9 cellular contexts compared by ENCODE assay signal in the genomic region with DNA sequence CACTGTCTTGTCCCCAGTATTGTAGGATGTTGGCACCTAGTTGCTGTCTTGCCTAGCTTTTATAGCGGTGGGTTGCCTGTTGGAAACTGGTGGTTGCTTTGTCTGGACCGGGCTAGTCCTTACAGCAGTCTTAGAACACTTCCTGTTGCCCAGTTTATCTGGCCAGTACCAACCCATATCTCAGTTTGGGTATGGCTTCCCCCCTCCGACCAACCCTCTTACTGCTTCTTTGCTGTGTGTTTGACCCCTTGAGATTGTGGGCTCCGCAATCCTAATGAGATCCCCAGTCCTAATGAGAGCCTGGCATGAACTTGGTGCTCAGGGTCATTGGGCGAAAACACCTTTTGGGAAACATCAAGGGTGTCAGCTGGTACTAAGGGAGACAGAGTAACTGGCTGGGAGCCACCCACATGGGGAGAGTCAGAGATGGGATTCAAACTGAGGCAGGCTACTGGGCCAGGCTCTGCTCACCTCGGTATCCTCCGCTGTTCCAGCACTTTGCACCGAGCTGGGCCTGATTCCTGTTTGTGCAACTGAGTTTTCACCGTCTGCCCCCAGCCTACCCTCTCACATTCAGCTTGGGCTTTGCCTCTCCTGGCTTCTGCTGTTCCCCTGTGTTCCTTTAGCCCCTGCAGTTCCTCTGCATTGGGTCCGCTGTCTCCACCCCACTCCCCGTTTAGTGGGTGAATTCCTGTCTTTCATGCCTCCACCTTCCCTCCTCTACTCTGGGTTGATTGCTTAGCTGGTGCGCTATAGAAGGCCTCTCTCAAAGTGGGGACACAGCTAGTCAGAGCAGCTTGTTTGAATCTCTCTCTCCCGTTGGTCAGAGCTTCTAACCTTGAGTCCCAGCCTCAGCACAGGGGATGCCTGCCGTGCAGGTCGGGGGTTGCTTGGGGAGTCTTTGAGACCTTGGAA. TPM values are rescaled to one million over a fixed set of nuclear protein-coding genes. Genes with fewer than 3 reads are reported as not detected.
DNase-seq lines count a peak whose midpoint lies in the region; ATAC-seq and TF ChIP-seq lines count a peak whose summit lies in the region.
"Had no signal": no experiment of that assay in that cellular context is flagged by ENCODE, and none has a peak within 500 bp of the region (broad histone marks: within the 10 kb centered on the region; RNA-seq: fewer than 3 reads in every experiment).

No MANE protein-coding gene starts in this region.

- H3K36me3 ChIP-seq in BLaER1 = peaks cover 9% of the 10 kb centered on the region; the same call in 1 of the 2 replicates
- no peaks in the 10 kb centered on the region for H3K36me3 ChIP-seq in effector memory CD4-positive, alpha-beta T cell (ENCODE audit: control insufficient read depth, insufficient read depth, low read length)

- H3K27me3 ChIP-seq in BLaER1 = no peaks in the 10 kb centered on the region
- no peaks in the 10 kb centered on the region for H3K27me3 ChIP-seq in effector memory CD4-positive, alpha-beta T cell (replicated peaks; ENCODE audit: control insufficient read depth, insufficient read depth, low read length, poor library complexity, severe bottlenecking)

- DNase-seq in effector memory CD4-positive, alpha-beta T cell = no peak
- DNase-seq in neural crest cell (ENCODE audit: low read depth, low spot score) (no peak), T1000 (lab: John Stamatoyannopoulos, UW) (no peak)
- DNase-seq: NCI-H2029 had no signal

- TF ChIP-seq CTCF in neural crest cell (conservative IDR thresholded peaks at IDR 0.05) = no peak

- H3K27ac Mint-ChIP-seq in IgD-negative memory B cell = peak overlapping the region; percentile 39 to 86 (median 80)
- no peak overlapping the region for H3K27ac Mint-ChIP-seq in neural crest cell (ENCODE audit: unreplicated experiment)

- H3K4me1 Mint-ChIP-seq in IgD-negative memory B cell (peaks cover 18 to 31% (median 26%) of the 10 kb centered on the region in 3 donors), neural crest cell (peaks cover 39% of the 10 kb centered on the region)

- peak overlapping the region; percentile 96 for H3K4me3 ChIP-seq in BLaER1
- H3K4me3 ChIP-seq in effector memory CD4-positive, alpha-beta T cell (ENCODE audit: insufficient read depth, low read depth, low read length, poor library complexity, severe bottlenecking) = peak overlapping the region; percentile 73

- peaks cover 81% of the 10 kb centered on the region for H3K4me1 ChIP-seq in BLaER1
- H3K4me1 ChIP-seq in effector memory CD4-positive, alpha-beta T cell (ENCODE audit: control insufficient read depth, insufficient read depth, low read length, poor library complexity, severe bottlenecking) = peaks cover 43% of the 10 kb centered on the region

- H3K9me3 Mint-ChIP-seq in IgD-negative memory B cell = no peaks in the 10 kb centered on the region
- H3K9me3 Mint-ChIP-seq in neural crest cell = no peaks in the 10 kb centered on the region

- no peak for ATAC-seq in HG03521 (IDR thresholded peaks at IDR 0.05; ENCODE audit: unreplicated experiment)
- no peak for ATAC-seq in GM19324 (IDR thresholded peaks at IDR 0.05; ENCODE audit: low FRiP score, unreplicated experiment)
- ATAC-seq in HG03280 (IDR thresholded peaks at IDR 0.05; ENCODE audit: unreplicated experiment) = no peak

- H3K36me3 Mint-ChIP-seq in IgD-negative memory B cell (no peaks in the 10 kb centered on the region), neural crest cell (ENCODE audit: low read depth) (no peaks in the 10 kb centered on the region)

- H3K27ac ChIP-seq in BLaER1 = peak overlapping the region; percentile 99
- H3K27ac ChIP-seq in effector memory CD4-positive, alpha-beta T cell (ENCODE audit: insufficient read depth, low read length, poor library complexity, severe bottlenecking) = no peak overlapping the region

- H3K27me3 Mint-ChIP-seq in IgD-negative memory B cell (peaks cover 15% of the 10 kb centered on the region), neural crest cell (ENCODE audit: low read depth) (peaks cover 20% of the 10 kb centered on the region)

- peaks cover 55% of the 10 kb centered on the region for H4K20me1 ChIP-seq in BLaER1

- no peaks in the 10 kb centered on the region for H3K9me3 ChIP-seq in BLaER1
- no peaks in the 10 kb centered on the region for H3K9me3 ChIP-seq in effector memory CD4-positive, alpha-beta T cell (ENCODE audit: control insufficient read depth, low read length)

- peak overlapping the region; percentile 86 to 95 (median 94) for H3K4me3 Mint-ChIP-seq in IgD-negative memory B cell
- peak overlapping the region; percentile 98 for H3K4me3 Mint-ChIP-seq in neural crest cell

- H3K4me2 ChIP-seq in BLaER1 = peak overlapping the region; percentile 97

- H3K9ac ChIP-seq in BLaER1 = peak overlapping the region; percentile 98

RNA-seq across cellular contexts. Expression of gene TBC1D14, which starts 1.6 kb away (rescaled TPM):
- 28.2 TPM for polyA plus RNA-seq in IgD-negative memory B cell
- 56.3 and 58.0 TPM in 2 replicates for total RNA-seq in neural crest cell
